22 cellular contexts compared by ENCODE assay signal in genomic region chr2:169330555-169330889, GRCh38. TPM values are rescaled to one million over a fixed set of nuclear protein-coding genes. Genes with fewer than 3 reads are reported as not detected.
DNase-seq lines count a peak whose midpoint lies in the region; ATAC-seq and TF ChIP-seq lines count a peak whose summit lies in the region.
"Had no signal": no experiment of that assay in that cellular context is flagged by ENCODE, and none has a peak within 500 bp of the region (broad histone marks: within the 10 kb centered on the region; RNA-seq: fewer than 3 reads in every experiment).

No MANE protein-coding gene starts in this region.

- ATAC-seq in lower lobe of right lung (peak; percentile 44 to 51), upper lobe of right lung (peak; percentile 20)
- ATAC-seq: GM12878 had no signal

- TF ChIP-seq EP300 in esophagus muscularis mucosa (IDR thresholded peaks at IDR 0.05) = no peak
- no peak for TF ChIP-seq EP300 in ovary (IDR thresholded peaks at IDR 0.05)

- TF ChIP-seq POLR2A in esophagus muscularis mucosa (IDR thresholded peaks at IDR 0.05; ENCODE audit: low read depth) = no peak
- no peak for TF ChIP-seq POLR2A in ovary (IDR thresholded peaks at IDR 0.05)

- intact Hi-C loops in lower lobe of right lung (cut with DNase I) (no loop called here), upper lobe of right lung (cut with DNase I) (no loop called here), esophagus muscularis mucosa (cut with DNase I) (no loop called here), ovary (cut with DNase I) (no loop called here)

- no peak overlapping the region for H3K27ac Mint-ChIP-seq in nephron progenitor cell
- H3K27ac Mint-ChIP-seq: CD14-positive monocyte; CD4-positive, alpha-beta memory T cell; CD4-positive, CD25-positive, alpha-beta regulatory T cell; CD8-positive, alpha-beta memory T cell had no signal

- no peak for DNase-seq in lower lobe of right lung
- DNase-seq in nephron progenitor cell = no peak
- no peak for DNase-seq in upper lobe of right lung
- no peak for DNase-seq in NCI-H2171 treated with DMSO at 0.1 percent for 48 hours (lab: John Stamatoyannopoulos, UW)
- DNase-seq in esophagus muscularis mucosa (ENCODE audit: extremely low spot score) = no peak
- no peak for DNase-seq in ovary
- no peak for DNase-seq in activated naive CD4-positive, alpha-beta T cell treated with Interleukin-2 at 50 U/mL for 16 hours
- DNase-seq: 8988T; ACHN; BE2C; C1 segment of cervical spinal cord; Calu3; CD4-positive, alpha-beta memory T cell; CD4-positive, CD25-positive, alpha-beta regulatory T cell; CD8-positive, alpha-beta memory T cell; COR-L47; GDM1 had no signal

- H3K27ac ChIP-seq in HEK293 (ENCODE audit: extremely low read depth, low read depth, low read length) (no peak overlapping the region), lower lobe of right lung (no peak overlapping the region), upper lobe of right lung (no peak overlapping the region), esophagus muscularis mucosa (replicated peaks in 1 of 4) (no peak overlapping the region), ovary (no peak overlapping the region)
- H3K27ac ChIP-seq: BLaER1 had no signal

- H3K9me3 ChIP-seq in HEK293 (ENCODE audit: control insufficient read depth, insufficient read depth, low read depth, low read length) (no peaks in the 10 kb centered on the region), lower lobe of right lung (no peaks in the 10 kb centered on the region), upper lobe of right lung (no peaks in the 10 kb centered on the region), esophagus muscularis mucosa (no peaks in the 10 kb centered on the region), ovary (no peaks in the 10 kb centered on the region)
- H3K9me3 ChIP-seq: BE2C, BLaER1 had no signal

- H3K9me3 Mint-ChIP-seq in nephron progenitor cell = peaks cover 14% of the 10 kb centered on the region
- H3K9me3 Mint-ChIP-seq: CD4-positive, alpha-beta memory T cell; CD8-positive, alpha-beta memory T cell had no signal

- POLR2A ChIA-PET in HEK293 (lab: Yijun Ruan, JAX) = no interaction called here

- H3K36me3 ChIP-seq in HEK293 (ENCODE audit: control insufficient read depth in 2 of 2, insufficient read depth in 1 of 2, low read length in 2 of 2) (no peaks in the 10 kb centered on the region), lower lobe of right lung (no peaks in the 10 kb centered on the region), upper lobe of right lung (no peaks in the 10 kb centered on the region), esophagus muscularis mucosa (no peaks in the 10 kb centered on the region), ovary (no peaks in the 10 kb centered on the region)
- H3K36me3 ChIP-seq: BE2C, BLaER1 had no signal

- H3K4me3 Mint-ChIP-seq in nephron progenitor cell = peak overlapping the region; percentile 25
- H3K4me3 Mint-ChIP-seq: CD14-positive monocyte; CD4-positive, alpha-beta memory T cell; CD4-positive, CD25-positive, alpha-beta regulatory T cell; CD8-positive, alpha-beta memory T cell had no signal

- CTCF ChIA-PET in HEK293 (lab: Yijun Ruan, JAX) = interaction anchor here (0.5 kb wide), 1 partner anchor 57 kb away, joined by 5 read pairs; no protein-coding TSS in a partner anchor

- 61% methylated on average over 4 of the region's 4 CpGs for WGBS in esophagus muscularis mucosa
- 65 to 73% (median 72%) methylated on average over 4 of the region's 4 CpGs for WGBS in ovary, 3 donors

- H3K4me1 Mint-ChIP-seq in nephron progenitor cell = peaks cover 33% of the 10 kb centered on the region
- H3K4me1 Mint-ChIP-seq: CD14-positive monocyte; CD4-positive, alpha-beta memory T cell; CD4-positive, CD25-positive, alpha-beta regulatory T cell; CD8-positive, alpha-beta memory T cell had no signal

- H3K27me3 Mint-ChIP-seq in nephron progenitor cell (ENCODE audit: low read depth, poor library complexity) = peaks cover 10% of the 10 kb centered on the region

- no peaks in the 10 kb centered on the region for H3K36me3 Mint-ChIP-seq in nephron progenitor cell (ENCODE audit: low read depth)
- H3K36me3 Mint-ChIP-seq: CD14-positive monocyte; CD4-positive, alpha-beta memory T cell; CD4-positive, CD25-positive, alpha-beta regulatory T cell; CD8-positive, alpha-beta memory T cell had no signal

- no peaks in the 10 kb centered on the region for H3K27me3 ChIP-seq in lower lobe of right lung (ENCODE audit: low read depth)
- H3K27me3 ChIP-seq in upper lobe of right lung = no peaks in the 10 kb centered on the region
- no peaks in the 10 kb centered on the region for H3K27me3 ChIP-seq in esophagus muscularis mucosa
- no peaks in the 10 kb centered on the region for H3K27me3 ChIP-seq in ovary
- H3K27me3 ChIP-seq: BE2C, BLaER1 had no signal

- H3K4me1 ChIP-seq in HEK293 (ENCODE audit: control insufficient read depth, insufficient read depth, low read length) = peaks cover 5% of the 10 kb centered on the region
- H3K4me1 ChIP-seq in lower lobe of right lung = no peaks in the 10 kb centered on the region
- H3K4me1 ChIP-seq in upper lobe of right lung = no peaks in the 10 kb centered on the region
- H3K4me1 ChIP-seq in esophagus muscularis mucosa = no peaks in the 10 kb centered on the region
- no peaks in the 10 kb centered on the region for H3K4me1 ChIP-seq in ovary (ENCODE audit: insufficient read depth)
- H3K4me1 ChIP-seq: BE2C, BLaER1 had no signal

- no peak overlapping the region for H3K4me3 ChIP-seq in HEK293 (ENCODE audit: low read depth, low read length)
- H3K4me3 ChIP-seq in lower lobe of right lung = no peak overlapping the region
- H3K4me3 ChIP-seq in upper lobe of right lung = no peak overlapping the region
- H3K4me3 ChIP-seq in esophagus muscularis mucosa = no peak overlapping the region
- no peak overlapping the region for H3K4me3 ChIP-seq in ovary
- H3K4me3 ChIP-seq: BLaER1, GM12878 had no signal

- TF ChIP-seq CTCF in HEK293 (tag by site-specific recombination; IDR thresholded peaks at IDR 0.05) (no peak), lower lobe of right lung (IDR thresholded peaks at IDR 0.05) (no peak), nephron progenitor cell (IDR thresholded peaks at IDR 0.05) (no peak), upper lobe of right lung (IDR thresholded peaks at IDR 0.05) (no peak), esophagus muscularis mucosa (IDR thresholded peaks at IDR 0.05) (no peak), ovary (IDR thresholded peaks at IDR 0.05) (no peak)

TF ChIP-seq in HEK293, 187 proteins besides CTCF, POLR2A, EP300 and RAD21:
- TF ChIP-seq GLIS1 (tag by site-specific recombination; IDR thresholded peaks at IDR 0.05) = peak; percentile 61
- no peak for TF ChIP-seq ZEB2 (tag by site-specific recombination; IDR thresholded peaks at IDR 0.05)
- TF ChIP-seq ZNF792 (tag by site-specific recombination; IDR thresholded peaks at IDR 0.05) = no peak
- no peak for TF ChIP-seq ZNF169 (tag by site-specific recombination; IDR thresholded peaks at IDR 0.05)
- TF ChIP-seq YY2 (tag by site-specific recombination; IDR thresholded peaks at IDR 0.05) = no peak
- TF ChIP-seq SCRT2 (tag by site-specific recombination; IDR thresholded peaks at IDR 0.05) = peak; percentile 50; the same call in 1 of the 2 replicates
- no peak for TF ChIP-seq ZNF830 (tag by site-specific recombination; IDR thresholded peaks at IDR 0.05; ENCODE audit: low read depth)
- TF ChIP-seq ZNF768 (tag by site-specific recombination; IDR thresholded peaks at IDR 0.05) = no peak
- TF ChIP-seq OSR2 (tag by site-specific recombination; IDR thresholded peaks at IDR 0.05) = no peak
- no peak for TF ChIP-seq PRDM6 (tag by site-specific recombination; IDR thresholded peaks at IDR 0.05)
- no peak for TF ChIP-seq ZNF26 (tag by site-specific recombination; IDR thresholded peaks at IDR 0.05)
- no peak for TF ChIP-seq ZNF513 (tag by site-specific recombination; IDR thresholded peaks at IDR 0.05)

RNA-seq across cellular contexts. Expression of gene LRP2, which starts 31.8 kb away (rescaled TPM):
- total RNA-seq in lower lobe of right lung = 47.8 TPM
- total RNA-seq in upper lobe of right lung = 36.6 TPM
- not detected for total RNA-seq in esophagus muscularis mucosa
- 10 to 100 TPM in 1 of 7 donors, 1 to 10 TPM in 1, under 1 TPM in 5; 0.02 to 13.4 (median 0.24) TPM for total RNA-seq in ovary
- 1 to 10 TPM in 1 of 2 donors, under 1 TPM in 1; 0.01 to 1.1 TPM for polyA plus RNA-seq in ovary
- total RNA-seq: CD4-positive, alpha-beta memory T cell; CD4-positive, CD25-positive, alpha-beta regulatory T cell had no signal
- polyA plus RNA-seq: AG04450; CD14-positive monocyte; CD4-positive, alpha-beta memory T cell; CD4-positive, CD25-positive, alpha-beta regulatory T cell; CD8-positive, alpha-beta memory T cell had no signal
